Comparison of ENCODE assay signal across 21 cellular contexts in genomic region chr3:190172751-190173150, GRCh38.
"Had no signal": no experiment of that assay in that cellular context is flagged by ENCODE, and none has a peak within 500 bp of the region (broad histone marks: within the 10 kb centered on the region; RNA-seq: fewer than 3 reads in every experiment).

No MANE protein-coding gene starts in this region.

- H3K36me3 Mint-ChIP-seq: naive B cell had no signal

- H3K27ac ChIP-seq: gastroesophageal sphincter, parathyroid adenoma, sigmoid colon, stomach, testis, upper lobe of left lung had no signal

- DNase-seq: activated CD4-positive, alpha-beta T cell treated with anti-CD3 and anti-CD28 coated beads, Interleukin-2, amount 50 U/mL, for 1 hour; activated CD8-positive, alpha-beta memory T cell treated with anti-CD3 and anti-CD28 coated beads for 24 hours; activated naive CD4-positive, alpha-beta T cell; activated T-cell treated with anti-CD3 and anti-CD28 coated beads for 4 hours; anterior cingulate cortex; cerebellar nuclear complex; effector memory CD4-positive, alpha-beta T cell; naive B cell; sigmoid colon; stimulated activated CD4-positive, alpha-beta T cell treated with anti-CD3 and anti-CD28 coated beads, Interleukin-12 subunit alpha, Interleukin-12 subunit beta, amount 100 ng/mL, for 4 hours; stimulated activated CD4-positive, alpha-beta T cell treated with anti-CD3 and anti-CD28 coated beads, Interleukin-2, amount 100 ng/mL, for 24 hours; stomach; T-helper 9 cell; testis; upper lobe of left lung had no signal

- H3K27ac Mint-ChIP-seq: dendritic cell treated with granulocyte-macrophage colony-stimulating factor and Interleukin-4, amounts not matched to agents 40 ng/mL and 50 ng/mL, for 4 days; naive B cell had no signal

- H3K4me3 ChIP-seq: gastroesophageal sphincter, sigmoid colon, stomach, testis, upper lobe of left lung had no signal

- FAIRE-seq: islet of Langerhans had no signal

- H3K27me3 ChIP-seq: gastroesophageal sphincter, sigmoid colon, stomach, testis, upper lobe of left lung had no signal

- H3K9me3 ChIP-seq: gastroesophageal sphincter, sigmoid colon, stomach, testis, upper lobe of left lung had no signal

- H3K4me3 Mint-ChIP-seq: dendritic cell treated with granulocyte-macrophage colony-stimulating factor and Interleukin-4, amounts not matched to agents 40 ng/mL and 50 ng/mL, for 4 days; naive B cell had no signal

- H3K9me3 Mint-ChIP-seq: dendritic cell treated with granulocyte-macrophage colony-stimulating factor and Interleukin-4, amounts not matched to agents 40 ng/mL and 50 ng/mL, for 4 days had no signal

- H3K36me3 ChIP-seq: gastroesophageal sphincter, sigmoid colon, stomach, upper lobe of left lung had no signal

- H3K79me2 ChIP-seq: parathyroid adenoma had no signal

- H3K4me1 ChIP-seq: parathyroid adenoma, sigmoid colon, testis, upper lobe of left lung had no signal

- H2AFZ ChIP-seq: parathyroid adenoma had no signal

- ATAC-seq: activated CD4-positive, CD25-positive, alpha-beta regulatory T cell treated with anti-CD3 and anti-CD28 coated beads, Interleukin-2, amount 50 U/mL, for 24 hours; gastroesophageal sphincter; left lobe of liver had no signal
